9 cellular contexts compared by ENCODE assay signal in the genomic region with DNA sequence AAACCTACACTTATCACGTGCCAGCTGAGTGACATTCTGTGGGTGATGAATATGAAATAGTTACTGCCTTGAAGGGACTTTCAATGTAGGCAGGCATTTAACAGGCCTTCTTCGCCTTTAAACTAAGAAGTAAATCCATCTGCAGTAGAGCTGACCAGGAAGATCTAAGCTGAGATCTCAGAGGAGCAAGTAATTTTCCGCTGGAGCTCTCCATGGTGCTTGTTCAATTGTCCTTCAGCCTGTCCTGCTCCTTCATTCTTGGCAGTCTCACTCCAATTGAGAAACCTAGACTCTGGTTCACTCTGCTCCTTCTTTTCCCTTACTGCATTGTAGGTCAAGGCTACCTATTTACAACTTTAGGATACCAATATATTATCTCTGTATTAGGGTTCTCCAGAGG.
DNase-seq lines count a peak whose midpoint lies in the region; ATAC-seq, FAIRE-seq and TF ChIP-seq lines count a peak whose summit lies in the region.
"Had no signal": no experiment of that assay in that cellular context is flagged by ENCODE, and none has a peak within 500 bp of the region (broad histone marks: within the 10 kb centered on the region; RNA-seq: fewer than 3 reads in every experiment).

No MANE protein-coding gene starts in this region.

- no peaks in the 10 kb centered on the region for H3K79me2 ChIP-seq in PC-3 (ENCODE audit: low read length)
- H3K79me2 ChIP-seq in endothelial cell of umbilical vein (ENCODE audit: control insufficient read depth, insufficient read depth, low read length): no peaks in the 10 kb centered on the region

- no peaks in the 10 kb centered on the region for H3K9me3 ChIP-seq in PC-3 (ENCODE audit: low read length)
- no peaks in the 10 kb centered on the region for H3K9me3 ChIP-seq in endothelial cell of umbilical vein (replicated peaks; ENCODE audit: control insufficient read depth, insufficient read depth, low read length)
- H3K9me3 ChIP-seq in neuronal stem cell (replicated peaks in 1 of 2; ENCODE audit: control insufficient read depth in 2 of 2, insufficient read depth in 1 of 2, low read depth in 1 of 2, low read length in 2 of 2): no peaks in the 10 kb centered on the region

- intact Hi-C loops in PC-3 (cut with micrococcal nuclease): loop anchor here (2.0 kb wide), 1 partner anchor 53 kb away; no protein-coding TSS in a partner anchor
- intact Hi-C loops in endothelial cell of umbilical vein (cut with micrococcal nuclease): no loop called here

- POLR2A ChIA-PET in PC-3 (lab: Charles Lee; ENCODE audit: unreplicated experiment): no interaction called here
- POLR2A ChIA-PET in endothelial cell of umbilical vein (lab: Charles Lee): no interaction called here

- H3F3A ChIP-seq in PC-3 (ENCODE audit: low read length, unreplicated experiment): no peaks in the 10 kb centered on the region

- dilution Hi-C loops in endothelial cell of umbilical vein (cut with MboI; ENCODE audit: extremely low pct_ligation_motif_present, low sequenced_read_pairs): no loop called here

- no peak overlapping the region for H2BK12ac ChIP-seq in neuronal stem cell (ENCODE audit: low read length)

- H3K4me3 ChIP-seq in H7 (ENCODE audit: insufficient read depth, low read depth, low read length): no peak overlapping the region
- H3K4me3 ChIP-seq in PC-3 (ENCODE audit: low read length): no peak overlapping the region
- H3K4me3 ChIP-seq in endothelial cell of umbilical vein (replicated peaks in 1 of 3; ENCODE audit: insufficient read depth in 1 of 3, low read depth in 1 of 3, low read length in 3 of 3): no peak overlapping the region
- H3K4me3 ChIP-seq in neuronal stem cell (ENCODE audit: low read length in 2 of 2): no peak overlapping the region
- H3K4me3 ChIP-seq: coronary artery had no signal

- H3K23ac ChIP-seq in neuronal stem cell (ENCODE audit: low read depth, low read length, poor library complexity): no peak overlapping the region

- H3K9ac ChIP-seq in PC-3 (ENCODE audit: low read length): no peak overlapping the region
- H3K9ac ChIP-seq in endothelial cell of umbilical vein (replicated peaks; ENCODE audit: extremely low read depth, insufficient read depth, low read length): no peak overlapping the region
- H3K9ac ChIP-seq in neuronal stem cell (ENCODE audit: low read depth, low read length, poor library complexity): no peak overlapping the region

- no peak for FAIRE-seq in endothelial cell of umbilical vein (lab: Jason Lieb, UNC)

- no peak overlapping the region for H2AFZ ChIP-seq in PC-3 (ENCODE audit: low read length)
- H2AFZ ChIP-seq in endothelial cell of umbilical vein (ENCODE audit: low read depth, low read length): no peak overlapping the region
- H2AFZ ChIP-seq in neuronal stem cell (ENCODE audit: low read length): no peak overlapping the region

- CTCF ChIA-PET in PC-3 (lab: Charles Lee): no interaction called here
- CTCF ChIA-PET in endothelial cell of umbilical vein (lab: Charles Lee): interaction anchor here (0.9 to 1.6 kb wide), 3 partner anchors 9 to 197 kb away, joined by 3 to 5 read pairs (median 3); no protein-coding TSS in a partner anchor

- H2BK5ac ChIP-seq in neuronal stem cell (ENCODE audit: low read length): no peak overlapping the region

- DNase-seq in H7 (peak; percentile 6), PC-3 (peak; percentile 44), endothelial cell of umbilical vein (ENCODE audit: low read depth, low spot score) (peak; percentile 50), neuronal stem cell (ENCODE audit: low spot score) (peak; percentile 21), mesenteric fat pad (ENCODE audit: low spot score) (no peak), GF-D8 (lab: John Stamatoyannopoulos, UW) (no peak)
- DNase-seq in activated naive CD4-positive, alpha-beta T cell treated with anti-CD3 and anti-CD28 coated beads, Interleukin-2, amount 50 U/mL, for 16 hours: no peak
- DNase-seq in activated CD8-positive, alpha-beta memory T cell treated with anti-CD3 and anti-CD28 coated beads for 24 hours: no peak

- no peak for TF ChIP-seq POLR2A in endothelial cell of umbilical vein (IDR thresholded peaks at IDR 0.05; ENCODE audit: low read depth, low read length)

- H4K20me1 ChIP-seq in PC-3 (ENCODE audit: low read length) (no peaks in the 10 kb centered on the region), endothelial cell of umbilical vein (replicated peaks; ENCODE audit: control insufficient read depth, extremely low read depth, insufficient read depth, low read length) (no peaks in the 10 kb centered on the region)

- H3K27me3 ChIP-seq in H7 (ENCODE audit: control insufficient read depth, insufficient read depth, low read length): no peaks in the 10 kb centered on the region
- H3K27me3 ChIP-seq in PC-3 (ENCODE audit: low read length): no peaks in the 10 kb centered on the region
- H3K27me3 ChIP-seq in endothelial cell of umbilical vein (ENCODE audit: control insufficient read depth in 2 of 2, insufficient read depth in 2 of 2, low read length in 2 of 2): no peaks in the 10 kb centered on the region
- H3K27me3 ChIP-seq in neuronal stem cell (ENCODE audit: control insufficient read depth in 3 of 3, insufficient read depth in 3 of 3, low read depth in 1 of 3, low read length in 3 of 3): no peaks in the 10 kb centered on the region

- H3K4ac ChIP-seq in neuronal stem cell (ENCODE audit: low read length): no peak overlapping the region

- no peak overlapping the region for H2BK120ac ChIP-seq in neuronal stem cell (ENCODE audit: low read depth, low read length)

- no peaks in the 10 kb centered on the region for H3K79me1 ChIP-seq in neuronal stem cell (ENCODE audit: low read depth, low read length)

- no peaks in the 10 kb centered on the region for H3K9me1 ChIP-seq in endothelial cell of umbilical vein (replicated peaks; ENCODE audit: control insufficient read depth, extremely low read depth, insufficient read depth, low read length)

- H3K4me2 ChIP-seq in PC-3 (ENCODE audit: low read length) (no peak overlapping the region), endothelial cell of umbilical vein (ENCODE audit: insufficient read depth, low read length) (no peak overlapping the region), neuronal stem cell (ENCODE audit: insufficient read depth, low read length, poor library complexity, severe bottlenecking) (no peak overlapping the region)

- H2AK5ac ChIP-seq in neuronal stem cell (ENCODE audit: low read depth, low read length): no peak overlapping the region

- no peaks in the 10 kb centered on the region for H3K9me2 ChIP-seq in PC-3 (replicated peaks; ENCODE audit: low read length)

- no CpG with 5 or more reads among the region's 3 CpGs for WGBS in neuronal stem cell (ENCODE audit: extremely low coverage in 2 of 2, insufficient read length in 2 of 2, insufficient replicate concordance in 1 of 2), 2 donors

- no peak overlapping the region for H2BK15ac ChIP-seq in neuronal stem cell (ENCODE audit: low read length)

- H3K14ac ChIP-seq in neuronal stem cell (ENCODE audit: low read length): no peak overlapping the region

- TF ChIP-seq CTCF in PC-3 (conservative IDR thresholded peaks at IDR 0.05; ENCODE audit: low read depth, low read length) (no peak), endothelial cell of umbilical vein (IDR thresholded peaks at IDR 0.05; ENCODE audit: extremely low read depth in 1 of 2, insufficient read depth in 1 of 2, low read depth in 1 of 2, low read length in 2 of 2) (no peak)

- no peak overlapping the region for H4K91ac ChIP-seq in neuronal stem cell (ENCODE audit: low read depth, low read length, poor library complexity)

- ATAC-seq in PC-3: no peak

- no peak overlapping the region for H3K27ac ChIP-seq in PC-3 (ENCODE audit: low read length)
- H3K27ac ChIP-seq in endothelial cell of umbilical vein (ENCODE audit: insufficient read depth, low read depth, low read length): no peak overlapping the region
- no peak overlapping the region for H3K27ac ChIP-seq in neuronal stem cell (replicated peaks; ENCODE audit: low read length)
- H3K27ac ChIP-seq: coronary artery had no signal

- H4K8ac ChIP-seq in neuronal stem cell (ENCODE audit: low read depth, low read length): no peak overlapping the region

- BruUV-seq in PC-3 (replicated peaks; lab: Mats Ljungman, UMichigan) (no TSS peak), endothelial cell of umbilical vein (replicated peaks; lab: Mats Ljungman, UMichigan) (no TSS peak)

- H3K18ac ChIP-seq in neuronal stem cell (ENCODE audit: low read length): no peak overlapping the region

- peaks cover 6% of the 10 kb centered on the region; the same call in 1 of the 2 replicates for H3K4me1 ChIP-seq in PC-3 (ENCODE audit: insufficient read depth, low read length)
- no peaks in the 10 kb centered on the region for H3K4me1 ChIP-seq in endothelial cell of umbilical vein (ENCODE audit: control insufficient read depth, extremely low read depth, insufficient read depth, low read length)
- H3K4me1 ChIP-seq in neuronal stem cell (ENCODE audit: control insufficient read depth in 2 of 2, insufficient read depth in 1 of 2, low read depth in 1 of 2, low read length in 2 of 2): no peaks in the 10 kb centered on the region

- no peaks in the 10 kb centered on the region for H3K36me3 ChIP-seq in H7 (replicated peaks; ENCODE audit: control insufficient read depth, insufficient read depth, low read length)
- no peaks in the 10 kb centered on the region for H3K36me3 ChIP-seq in PC-3 (ENCODE audit: low read depth, low read length)
- H3K36me3 ChIP-seq in endothelial cell of umbilical vein (ENCODE audit: control insufficient read depth in 2 of 2, extremely low read depth in 1 of 2, insufficient read depth in 2 of 2, low read length in 2 of 2): no peaks in the 10 kb centered on the region
- H3K36me3 ChIP-seq in neuronal stem cell (replicated peaks in 1 of 2; ENCODE audit: control insufficient read depth in 2 of 2, insufficient read depth in 2 of 2, low read length in 2 of 2): no peaks in the 10 kb centered on the region

TF ChIP-seq in endothelial cell of umbilical vein, 7 proteins besides CTCF, POLR2A, EP300 and RAD21:
- peak; percentile 41 for TF ChIP-seq GATA2 (IDR thresholded peaks at IDR 0.05; ENCODE audit: insufficient read depth, insufficient read length, low read depth, low read length)
- TF ChIP-seq MAX (IDR thresholded peaks at IDR 0.05; ENCODE audit: insufficient read depth, insufficient read length): no peak

Comparison
In these comparisons a context has a peak if more than half of its experiments do, and no peak if none do; other contexts are left out.
1. DNase-seq: peak in H7 (single experiment), PC-3 (single experiment), endothelial cell of umbilical vein (single experiment) and neuronal stem cell (single experiment); none in mesenteric fat pad (single experiment), GF-D8 (single experiment), activated naive CD4-positive, alpha-beta T cell treated with anti-CD3 and anti-CD28 coated beads, Interleukin-2, amount 50 U/mL, for 16 hours (single experiment) and activated CD8-positive, alpha-beta memory T cell treated with anti-CD3 and anti-CD28 coated beads for 24 hours (single experiment).